1 cellular context compared by ENCODE assay signal in genomic region chr4:149173241-149174013, GRCh38.
TF ChIP-seq lines count a peak whose summit lies in the region.

No MANE protein-coding gene starts in this region.

TF ChIP-seq in H1, 55 proteins besides CTCF, POLR2A, EP300 and RAD21 (continued from another document):
- TF ChIP-seq KDM4A (IDR thresholded peaks at IDR 0.05; ENCODE audit: low read depth, low read length, severe bottlenecking), result no peak
TF ChIP-seq in H1: peak in this region for 0.
